Comparison of ENCODE assay signal across 8 cellular contexts in the genomic region with DNA sequence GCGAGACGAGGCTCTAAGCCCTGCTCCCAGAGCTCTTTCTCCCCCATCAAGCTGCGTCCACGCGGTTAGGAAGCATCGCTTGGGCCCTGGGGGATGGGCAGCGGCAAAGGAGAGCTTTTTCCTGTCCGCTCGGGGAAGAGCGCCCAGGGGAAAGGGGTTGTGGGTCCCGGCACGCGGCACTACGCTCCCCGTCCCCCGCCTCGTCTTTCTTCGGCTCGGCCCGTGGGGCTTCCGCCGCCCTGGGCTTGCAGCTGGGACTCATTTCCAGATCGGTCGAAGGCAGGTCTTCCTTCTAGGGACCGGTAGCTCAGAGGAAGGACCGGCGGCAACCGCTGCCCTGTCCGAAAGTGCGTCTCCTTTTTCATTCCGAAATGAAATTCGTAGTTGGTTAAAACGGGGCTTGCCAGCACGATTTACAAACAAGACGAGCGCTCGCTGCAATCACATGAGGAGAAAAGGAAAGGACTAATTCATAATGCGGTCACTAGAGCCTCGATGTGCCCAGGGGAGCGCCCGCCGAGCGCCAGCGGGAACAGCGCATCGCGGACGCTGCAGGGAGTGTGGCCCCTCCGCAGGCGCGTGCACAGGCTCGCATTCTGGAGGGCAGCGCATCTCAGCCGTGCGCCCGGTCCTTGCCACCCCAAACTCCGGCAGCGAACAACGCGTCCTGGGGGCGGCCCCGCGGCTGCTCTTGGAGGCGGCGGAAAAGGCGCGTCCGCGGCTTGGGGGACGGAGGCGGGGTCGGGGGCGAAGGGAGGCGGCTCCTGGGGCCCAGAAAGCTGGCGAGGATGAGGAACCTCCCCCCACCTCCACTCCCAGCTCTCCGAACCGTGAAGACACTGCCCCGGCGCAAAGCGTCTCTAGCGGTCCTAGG. TPM values are rescaled to one million over a fixed set of nuclear protein-coding genes. Genes with fewer than 3 reads are reported as not detected.
DNase-seq lines count a peak whose midpoint lies in the region; ATAC-seq, FAIRE-seq and TF ChIP-seq lines count a peak whose summit lies in the region.

No MANE protein-coding gene starts in this region.

- peaks cover 3% of the 10 kb centered on the region; the same call in 1 of the 2 replicates for H3K27me3 ChIP-seq in BJ (ENCODE audit: control insufficient read depth, insufficient read depth, low read length)
- peaks cover 72% of the 10 kb centered on the region for H3K27me3 ChIP-seq in NT2/D1 (ENCODE audit: insufficient read depth, insufficient read length)
- H3K27me3 ChIP-seq in pancreas, result peaks cover 0 to 28% (median 3%) of the 10 kb centered on the region in 4 donors

- peak overlapping the region; percentile 84 for H3K9ac ChIP-seq in NT2/D1 (ENCODE audit: insufficient read length, low read depth)

- POLR2A ChIA-PET in BJ (lab: Charles Lee), result interaction anchor here (0.6 kb wide), 1 partner anchor 18 kb away, joined by 17 read pairs; no protein-coding TSS in a partner anchor

- 1% methylated on average over 81 of the region's 81 CpGs for WGBS in pancreas, 2 donors

- no peak for TF ChIP-seq CTCF in BJ (IDR thresholded peaks at IDR 0.05; ENCODE audit: insufficient read depth, low read depth, low read length)
- TF ChIP-seq CTCF in foreskin fibroblast (IDR thresholded peaks at IDR 0.05; ENCODE audit: low read depth, low read length), result no peak
- no peak for TF ChIP-seq CTCF in pancreas (IDR thresholded peaks at IDR 0.05)

- H3K9me3 ChIP-seq in NT2/D1 (ENCODE audit: insufficient read depth, low read length), result no peaks in the 10 kb centered on the region
- H3K9me3 ChIP-seq in pancreas, result no peaks in the 10 kb centered on the region

- CTCF ChIA-PET in BJ (lab: Yijun Ruan, JAX), result interaction anchor here (0.7 to 1.3 kb wide), 3 partner anchors 13 to 189 kb away, joined by 3 to 6 read pairs (median 3); no protein-coding TSS in a partner anchor

- no peak for DNase-seq in BJ (ENCODE audit: low read depth)
- no peak for DNase-seq in NT2/D1 (ENCODE audit: low read depth, low spot score)
- peak; percentile 82 for DNase-seq in activated T-cell treated with anti-CD3 and anti-CD28 coated beads, Interleukin-2, amount 50 U/mL, for 1 hour
- peak in 1 of 2 donors; percentile 67 for DNase-seq in foreskin fibroblast
- peak in 2 of 6 donors; percentile 31 to 66 for DNase-seq in pancreas
- peak; percentile 54 for DNase-seq in ureter (ENCODE audit: low spot score)

- ATAC-seq in GM18907 (IDR thresholded peaks at IDR 0.05; ENCODE audit: unreplicated experiment) (peak; percentile 62), HG03139 (IDR thresholded peaks at IDR 0.05; ENCODE audit: unreplicated experiment) (peak; percentile 53), pancreas (peak; percentile 33 to 65 (median 62))

- intact Hi-C loops in pancreas (cut with DNase I), result no loop called here

- H3K4me3 ChIP-seq in BJ (ENCODE audit: low read depth, low read length), result peak overlapping the region; percentile 51
- peak overlapping the region; percentile 62 for H3K4me3 ChIP-seq in NT2/D1 (ENCODE audit: insufficient read length, low read depth)
- peak overlapping the region; percentile 48 to 73 for H3K4me3 ChIP-seq in foreskin fibroblast (ENCODE audit: low read depth in 1 of 2, low read length in 2 of 2)
- H3K4me3 ChIP-seq in pancreas, result peak overlapping the region; percentile 32 to 50 (median 40)

- H3K27ac ChIP-seq in pancreas, result no peak overlapping the region

- H3K36me3 ChIP-seq in BJ (ENCODE audit: control insufficient read depth, insufficient read depth, low read length), result no peaks in the 10 kb centered on the region
- H3K36me3 ChIP-seq in NT2/D1 (ENCODE audit: insufficient read depth, insufficient read length, low read length), result peaks cover under 1% of the 10 kb centered on the region
- no peaks in the 10 kb centered on the region for H3K36me3 ChIP-seq in pancreas

- H3K4me1 ChIP-seq in NT2/D1 (ENCODE audit: insufficient read depth, insufficient read length) (peaks cover 2% of the 10 kb centered on the region), pancreas (peaks cover 0 to 3% (median 0%) of the 10 kb centered on the region in 3 donors)

- FAIRE-seq in pancreas (lab: Jason Lieb, UNC), result no peak

RNA-seq across cellular contexts. Expression of a gene that starts 3.6 kb away (rescaled TPM):
- polyA plus RNA-seq in BJ (2011; rRNA removed) (0.52 and 0.59 TPM in 2 replicates), pancreas (under 1 TPM; 0.38 to 0.49 TPM)
- 0.71 and 0.72 TPM in 2 replicates for polyA minus RNA-seq in BJ (2011; rRNA and poly(A)+ RNA removed)
- total RNA-seq in pancreas (1 to 10 TPM in 2 of 6 donors, under 1 TPM in 4; 0.39 to 1.4 (median 0.77) TPM), ureter (1.7 TPM)

RNA-seq across cellular contexts. Expression of a gene that starts 14.1 kb away (rescaled TPM):
- polyA plus RNA-seq in BJ (2011; rRNA removed) (13.7 and 16.9 TPM in 2 replicates), pancreas (under 1 TPM; 0.05 to 0.23 TPM)
- polyA minus RNA-seq in BJ (2011; rRNA and poly(A)+ RNA removed), result 12.8 and 18.1 TPM in 2 replicates
- total RNA-seq in pancreas (under 1 TPM; 0.12 to 0.81 (median 0.39) TPM), ureter (1.3 TPM)

RNA-seq across cellular contexts. Expression of a gene that starts 16.1 kb away (rescaled TPM):
- 83.2 and 111 TPM in 2 replicates for polyA plus RNA-seq in BJ (2011; rRNA removed)
- polyA minus RNA-seq in BJ (2011; rRNA and poly(A)+ RNA removed), result 175 and 201 TPM in 2 replicates
- 10 to 100 TPM; 42.1 to 60.1 (median 47.8) TPM for total RNA-seq in pancreas
- 10 to 100 TPM; 51.4 to 87.7 TPM for polyA plus RNA-seq in pancreas
- 139 TPM for total RNA-seq in ureter

RNA-seq across cellular contexts. Expression of a gene that starts 55.4 kb away (rescaled TPM):
- polyA plus RNA-seq in BJ (2011; rRNA removed) (76.5 and 90.0 TPM in 2 replicates), pancreas (10 to 100 TPM; 25.0 to 40.0 TPM)
- polyA minus RNA-seq in BJ (2011; rRNA and poly(A)+ RNA removed), result 45.8 and 77.7 TPM in 2 replicates
- total RNA-seq in pancreas (10 to 100 TPM; 25.2 to 34.4 (median 29.3) TPM), ureter (79.4 TPM)

RNA-seq across cellular contexts. Expression of a gene that starts 55.7 kb away (rescaled TPM):
- 56.2 and 115 TPM in 2 replicates for polyA plus RNA-seq in BJ (2011; rRNA removed)
- polyA minus RNA-seq in BJ (2011; rRNA and poly(A)+ RNA removed), result 46.3 and 63.4 TPM in 2 replicates
- 10 to 100 TPM; 20.1 to 38.4 (median 24.9) TPM for total RNA-seq in pancreas
- polyA plus RNA-seq in pancreas, result 10 to 100 TPM in 1 of 2 donors, 1 to 10 TPM in 1; 8.2 to 12.6 TPM
- total RNA-seq in ureter, result 52.6 TPM

Comparison
In these comparisons a context has a peak if more than half of its experiments do, and no peak if none do; other contexts are left out.
1. DNase-seq: peak in activated T-cell treated with anti-CD3 and anti-CD28 coated beads, Interleukin-2, amount 50 U/mL, for 1 hour (single experiment) and ureter (single experiment); none in BJ (single experiment) and NT2/D1 (single experiment).
2. Peak in every context shown above with its lines, with median percentiles within 50 percentile points of each other: H3K4me3 ChIP-seq and ATAC-seq.